32 cellular contexts compared by ENCODE assay signal in genomic region chr3:149502438-149502837, GRCh38. TPM values are rescaled to one million over a fixed set of nuclear protein-coding genes. Genes with fewer than 3 reads are reported as not detected.
"Had no signal": no experiment of that assay in that cellular context is flagged by ENCODE, and none has a peak within 500 bp of the region (broad histone marks: within the 10 kb centered on the region; RNA-seq: fewer than 3 reads in every experiment).

No MANE protein-coding gene starts in this region.

- H3K27ac ChIP-seq: esophagus muscularis mucosa, foreskin keratinocyte, gastroesophageal sphincter, heart left ventricle, hepatocyte, neural progenitor cell, prostate gland, right atrium auricular region, sigmoid colon, stomach, tibial nerve, upper lobe of right lung, uterus had no signal

- H3K9ac ChIP-seq: neural progenitor cell had no signal

- H3K9me3 Mint-ChIP-seq: naive thymus-derived CD4-positive, alpha-beta T cell; nephron; neural progenitor cell; stimulated activated effector memory CD8-positive, alpha-beta T cell treated with anti-CD3 and anti-CD28 coated beads, Interleukin-12 subunit alpha, Interleukin-12 subunit beta, amount 100 ng/mL, for 72 hours had no signal

- DNase-seq: dermis blood vessel endothelial cell; effector memory CD4-positive, alpha-beta T cell; foreskin keratinocyte; heart left ventricle; kidney; mesendoderm; midbrain; naive thymus-derived CD4-positive, alpha-beta T cell; sigmoid colon; stimulated activated CD4-positive, alpha-beta T cell treated with anti-CD3 and anti-CD28 coated beads, Interleukin-2, amount 100 ng/mL, for 24 hours; stimulated activated CD4-positive, alpha-beta T cell treated with anti-CD3 and anti-CD28 coated beads, Interleukin-4, amount 100 ng/mL, for 24 hours; stimulated activated naive CD4-positive, alpha-beta T cell treated with Interleukin-2 at 50 U/mL for 16 hours; stomach; upper lobe of right lung; uterus had no signal

- H3K4me3 ChIP-seq: coronary artery, esophagus muscularis mucosa, gastroesophageal sphincter, heart left ventricle, hepatocyte, neural progenitor cell, prostate gland, right atrium auricular region, sigmoid colon, stomach, tibial nerve, upper lobe of right lung, uterus had no signal

- H3K36me3 Mint-ChIP-seq: neural progenitor cell; stimulated activated effector memory CD8-positive, alpha-beta T cell treated with anti-CD3 and anti-CD28 coated beads, Interleukin-12 subunit alpha, Interleukin-12 subunit beta, amount 100 ng/mL, for 72 hours had no signal

- H2AFZ ChIP-seq: hepatocyte, neural progenitor cell had no signal

- H3K4me1 ChIP-seq: foreskin keratinocyte, prostate gland, uterus had no signal

- H3K36me3 ChIP-seq: esophagus muscularis mucosa, gastroesophageal sphincter, heart left ventricle, neural progenitor cell, prostate gland, right atrium auricular region, sigmoid colon, stomach, tibial nerve, upper lobe of right lung, uterus had no signal

- H3K4me3 Mint-ChIP-seq: naive thymus-derived CD4-positive, alpha-beta T cell; nephron; neural progenitor cell; stimulated activated effector memory CD8-positive, alpha-beta T cell treated with anti-CD3 and anti-CD28 coated beads, Interleukin-12 subunit alpha, Interleukin-12 subunit beta, amount 100 ng/mL, for 72 hours had no signal

- H3K27me3 ChIP-seq: esophagus muscularis mucosa, foreskin keratinocyte, gastroesophageal sphincter, heart left ventricle, hepatocyte, neural progenitor cell, right atrium auricular region, sigmoid colon, stomach, tibial nerve, upper lobe of right lung, uterus had no signal

- H3K27ac Mint-ChIP-seq: naive thymus-derived CD4-positive, alpha-beta T cell; nephron; neural progenitor cell; stimulated activated effector memory CD8-positive, alpha-beta T cell treated with anti-CD3 and anti-CD28 coated beads, Interleukin-12 subunit alpha, Interleukin-12 subunit beta, amount 100 ng/mL, for 72 hours had no signal

- H3K79me2 ChIP-seq: hepatocyte had no signal

- H3K4me2 ChIP-seq: hepatocyte, neural progenitor cell had no signal

- H3K9me3 ChIP-seq: esophagus muscularis mucosa, gastroesophageal sphincter, heart left ventricle, prostate gland, right atrium auricular region, sigmoid colon, stomach, tibial nerve, upper lobe of right lung, uterus had no signal

- ATAC-seq: foreskin keratinocyte; gastroesophageal sphincter; heart left ventricle; left lobe of liver; naive thymus-derived CD4-positive, alpha-beta T cell; stimulated activated effector memory CD8-positive, alpha-beta T cell treated with anti-CD3 and anti-CD28 coated beads, Interleukin-12 subunit alpha, Interleukin-12 subunit beta, amount 100 ng/mL, for 72 hours had no signal

RNA-seq across cellular contexts. Expression of gene TM4SF4, which starts 27.9 kb away (rescaled TPM):
- total RNA-seq: dermis blood vessel endothelial cell; endothelial cell of umbilical vein; foreskin keratinocyte; heart left ventricle; lung microvascular endothelial cell; naive thymus-derived CD4-positive, alpha-beta T cell; osteocyte; prostate gland; right atrium auricular region; skeletal muscle tissue; subcutaneous adipose tissue; temporal lobe; tibial nerve had no signal
- polyA plus RNA-seq: endothelial cell of umbilical vein; foreskin keratinocyte; heart left ventricle; naive thymus-derived CD4-positive, alpha-beta T cell had no signal
